In the genomic region with DNA sequence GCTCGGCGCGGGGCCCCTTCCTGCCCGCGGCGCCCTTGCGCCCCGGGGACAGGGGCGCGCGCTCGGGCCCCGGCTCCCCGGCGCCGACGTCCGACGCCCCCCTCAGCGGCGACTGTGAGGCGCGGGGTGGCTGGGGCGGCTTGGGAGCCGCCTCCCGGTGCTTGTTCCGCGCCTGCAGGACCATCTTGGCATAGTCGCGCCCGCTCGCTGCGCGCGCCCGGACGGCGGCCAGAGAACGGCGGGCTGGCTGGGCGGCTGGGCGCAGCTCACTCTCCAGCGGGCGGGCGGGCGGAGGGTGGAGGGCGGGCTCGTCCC, we compare ENCODE assay signal across 8 cellular contexts. TPM values are rescaled to one million over a fixed set of nuclear protein-coding genes. Genes with fewer than 3 reads are reported as not detected.
DNase-seq lines count a peak whose midpoint lies in the region; ATAC-seq and TF ChIP-seq lines count a peak whose summit lies in the region.

A gene (minus strand): TSS at position 275 of the 315 bp plus-strand sequence. CDS start 91 bp downstream, at position 184.

- peak; percentile 26 for ATAC-seq in GM21717 (IDR thresholded peaks at IDR 0.05; ENCODE audit: unreplicated experiment)

- TF ChIP-seq POLR2A in prostate gland (IDR thresholded peaks at IDR 0.05), result peak; percentile 50

- H3K4me1 Mint-ChIP-seq in T-helper 1 cell treated with Interleukin-12 subunit alpha and Interleukin-12 subunit beta and Interleukin-4 antibody, amounts not matched to agents 30 μg/mL and 1 μg/mL, for 36 hours (ENCODE audit: low read depth), result peaks cover 21% of the 10 kb centered on the region

- H3K9me3 Mint-ChIP-seq in T-helper 1 cell treated with Interleukin-12 subunit alpha and Interleukin-12 subunit beta and Interleukin-4 antibody, amounts not matched to agents 30 μg/mL and 1 μg/mL, for 36 hours, result no peaks in the 10 kb centered on the region

- H3K4me3 Mint-ChIP-seq in T-helper 1 cell treated with Interleukin-12 subunit alpha and Interleukin-12 subunit beta and Interleukin-4 antibody, amounts not matched to agents 30 μg/mL and 1 μg/mL, for 36 hours, result peak within 1 kb of the TSS; percentile 94

- no peaks in the 10 kb centered on the region for H3K4me1 ChIP-seq in prostate gland (replicated peaks)

- H3K36me3 ChIP-seq in prostate gland, result no peaks in the 10 kb centered on the region

- no peaks in the 10 kb centered on the region for H3K27me3 ChIP-seq in prostate gland (replicated peaks; ENCODE audit: insufficient read depth)

- intact Hi-C loops in prostate gland (cut with DNase I), result loop anchor here (2.0 to 10.0 kb wide), 3 partner anchors 214 to 942 kb away; no protein-coding TSS in a partner anchor

- H3K9me3 ChIP-seq in prostate gland, result no peaks in the 10 kb centered on the region

- H3K27ac Mint-ChIP-seq in T-helper 1 cell treated with Interleukin-12 subunit alpha and Interleukin-12 subunit beta and Interleukin-4 antibody, amounts not matched to agents 30 μg/mL and 1 μg/mL, for 36 hours, result peak within 1 kb of the TSS; percentile 91

- DNase-seq in AG10803 (ENCODE audit: low read depth), result no peak
- no peak for DNase-seq in glomerular endothelial cell (ENCODE audit: extremely low read depth, low read depth, low spot score)
- DNase-seq in prostate gland (ENCODE audit: low spot score), result no peak
- no peak for DNase-seq in NCI-H526 treated with DMSO at 0.1 percent for 48 hours (lab: John Stamatoyannopoulos, UW)
- no peak for DNase-seq in AG08396 (ENCODE audit: low spot score)
- DNase-seq in COLO668 (lab: John Stamatoyannopoulos, UW; ENCODE audit: unreplicated experiment), result no peak

- peak within 1 kb of the TSS; percentile 80 for H3K4me3 ChIP-seq in AG10803 (ENCODE audit: low read length)
- peak within 1 kb of the TSS; percentile 61 to 65 for H3K4me3 ChIP-seq in prostate gland

- H3K27me3 Mint-ChIP-seq in T-helper 1 cell treated with Interleukin-12 subunit alpha and Interleukin-12 subunit beta and Interleukin-4 antibody, amounts not matched to agents 30 μg/mL and 1 μg/mL, for 36 hours (ENCODE audit: low read depth), result peaks cover 21% of the 10 kb centered on the region

- under 1% methylated on average over 37 of the region's 48 CpGs for WGBS in prostate gland

- peak within 1 kb of the TSS; percentile 87 to 90 for H3K27ac ChIP-seq in prostate gland

- no peak for TF ChIP-seq CTCF in AG10803 (conservative IDR thresholded peaks at IDR 0.05; ENCODE audit: low read length)
- TF ChIP-seq CTCF in prostate gland (IDR thresholded peaks at IDR 0.05), result no peak

- H3K36me3 Mint-ChIP-seq in T-helper 1 cell treated with Interleukin-12 subunit alpha and Interleukin-12 subunit beta and Interleukin-4 antibody, amounts not matched to agents 30 μg/mL and 1 μg/mL, for 36 hours (ENCODE audit: low read depth), result no peaks in the 10 kb centered on the region

RNA-seq across cellular contexts. Expression of the gene that starts here (rescaled TPM):
- total RNA-seq in glomerular endothelial cell (27.9 and 30.4 TPM in 2 replicates), prostate gland (10 to 100 TPM in 1 of 2 donors, 1 to 10 TPM in 1; 9.0 to 48.5 TPM)
